24 cellular contexts compared by ENCODE assay signal in genomic region chr2:2587364-2587763, GRCh38.
DNase-seq lines count a peak whose midpoint lies in the region; ATAC-seq lines count a peak whose summit lies in the region.
"Had no signal": no experiment of that assay in that cellular context is flagged by ENCODE, and none has a peak within 500 bp of the region (broad histone marks: within the 10 kb centered on the region; RNA-seq: fewer than 3 reads in every experiment).

No MANE protein-coding gene starts in this region.

- H3K27ac Mint-ChIP-seq in activated naive CD8-positive, alpha-beta T cell treated with anti-CD3 and anti-CD28 coated beads for 36 hours: no peak overlapping the region
- H3K27ac Mint-ChIP-seq: CD4-positive, alpha-beta memory T cell had no signal

- H3K9ac ChIP-seq in mesendoderm (ENCODE audit: low read length): no peak overlapping the region
- H3K9ac ChIP-seq: BLaER1 treated with 17β-estradiol and CSF1 and Interleukin-3, amounts not matched to agents 10 nM and 100 nM; SK-N-SH had no signal

- H3K18ac ChIP-seq in mesendoderm (ENCODE audit: low read length): no peak overlapping the region

- no peak overlapping the region for H2BK5ac ChIP-seq in mesendoderm (ENCODE audit: low read length)

- H3K4me1 ChIP-seq in mesendoderm (ENCODE audit: control insufficient read depth, low read depth, low read length): no peaks in the 10 kb centered on the region
- H3K4me1 ChIP-seq: BLaER1 treated with 17β-estradiol and CSF1 and Interleukin-3, amounts not matched to agents 10 nM and 100 nM; Caco-2 had no signal

- no peak overlapping the region for H2BK15ac ChIP-seq in mesendoderm (replicated peaks; ENCODE audit: low read depth)

- no peak overlapping the region for H3K4me2 ChIP-seq in mesendoderm (ENCODE audit: low read length)
- H3K4me2 ChIP-seq: BLaER1 treated with 17β-estradiol and CSF1 and Interleukin-3, amounts not matched to agents 10 nM and 100 nM; SK-N-SH had no signal

- H3K23ac ChIP-seq in mesendoderm (ENCODE audit: low read length): no peak overlapping the region

- no peak for ATAC-seq in HG02852 (IDR thresholded peaks at IDR 0.05; ENCODE audit: unreplicated experiment)
- ATAC-seq: Panc1 had no signal

- no CpG with 5 or more reads among the region's 5 CpGs for WGBS in mesendoderm (ENCODE audit: extremely low coverage, insufficient coverage, low lambda C conversion rate)

- no peaks in the 10 kb centered on the region for H3K36me3 ChIP-seq in mesendoderm (ENCODE audit: control insufficient read depth, insufficient read depth, low read length)
- H3K36me3 ChIP-seq: BLaER1 treated with 17β-estradiol and CSF1 and Interleukin-3, amounts not matched to agents 10 nM and 100 nM had no signal

- H3K27ac ChIP-seq in mesendoderm (ENCODE audit: low read depth, low read length): no peak overlapping the region
- H3K27ac ChIP-seq: BLaER1 treated with 17β-estradiol and CSF1 and Interleukin-3, amounts not matched to agents 10 nM and 100 nM had no signal

- H3K4me1 Mint-ChIP-seq in activated naive CD8-positive, alpha-beta T cell treated with anti-CD3 and anti-CD28 coated beads for 36 hours: no peaks in the 10 kb centered on the region
- H3K4me1 Mint-ChIP-seq: CD4-positive, alpha-beta memory T cell had no signal

- no peaks in the 10 kb centered on the region for H3K79me2 ChIP-seq in mesendoderm (ENCODE audit: control insufficient read depth, insufficient read depth, low read length)

- no peaks in the 10 kb centered on the region for H3K36me3 Mint-ChIP-seq in activated naive CD8-positive, alpha-beta T cell treated with anti-CD3 and anti-CD28 coated beads for 36 hours
- H3K36me3 Mint-ChIP-seq: CD4-positive, alpha-beta memory T cell had no signal

- peak in 2 of 3 experiments; percentile 16 to 53 for DNase-seq in NCI-H1417 (lab: John Stamatoyannopoulos, UW)
- no peak for DNase-seq in NCI-H1417 treated with DMSO at 0.1 percent for 48 hours (lab: John Stamatoyannopoulos, UW)
- DNase-seq in D341Med (ENCODE audit: low spot score): peak; percentile 70
- peak; percentile 88 to 94 for DNase-seq in NCI-H524 (lab: John Stamatoyannopoulos, UW)
- peak; percentile 44 for DNase-seq in ecto neural progenitor cell (ENCODE audit: low spot score)
- no peak for DNase-seq in mesendoderm
- no peak for DNase-seq in activated naive CD8-positive, alpha-beta T cell treated with anti-CD3 and anti-CD28 coated beads for 36 hours
- DNase-seq: 8988T; Caco-2; CD4-positive, alpha-beta memory T cell; DMS153; GDM1; Karpas-422; MV-4-11; NCI-H1105 treated with DMSO at 0.1 percent for 48 hours; NCI-H2029; NCI-H2171 treated with DMSO at 0.1 percent for 48 hours; NCI-H446 treated with DMSO at 0.1 percent for 48 hours; SIG-M5; SK-N-SH; T-helper 2 cell had no signal

- no peak overlapping the region for H3K4me3 ChIP-seq in mesendoderm (ENCODE audit: low read length)
- H3K4me3 ChIP-seq: BLaER1 treated with 17β-estradiol and CSF1 and Interleukin-3, amounts not matched to agents 10 nM and 100 nM had no signal

- no peak overlapping the region for H2BK120ac ChIP-seq in mesendoderm (ENCODE audit: low read depth, low read length)

- H3K4ac ChIP-seq in mesendoderm (ENCODE audit: low read depth, low read length): no peak overlapping the region

- no peak overlapping the region for H4K8ac ChIP-seq in mesendoderm (ENCODE audit: low read depth, low read length)

- H4K5ac ChIP-seq in mesendoderm (ENCODE audit: low read length): no peak overlapping the region

- no peaks in the 10 kb centered on the region for H3K27me3 Mint-ChIP-seq in activated naive CD8-positive, alpha-beta T cell treated with anti-CD3 and anti-CD28 coated beads for 36 hours

- H3K9me3 Mint-ChIP-seq in activated naive CD8-positive, alpha-beta T cell treated with anti-CD3 and anti-CD28 coated beads for 36 hours: no peaks in the 10 kb centered on the region

- no peak overlapping the region for H2AK5ac ChIP-seq in mesendoderm (ENCODE audit: low read length)

- no peaks in the 10 kb centered on the region for H3K27me3 ChIP-seq in mesendoderm (ENCODE audit: insufficient read depth, low read length, poor library complexity)
- H3K27me3 ChIP-seq: BLaER1 treated with 17β-estradiol and CSF1 and Interleukin-3, amounts not matched to agents 10 nM and 100 nM had no signal

- no peaks in the 10 kb centered on the region for H3K79me1 ChIP-seq in mesendoderm (ENCODE audit: low read length)

- no peak overlapping the region for H3K56ac ChIP-seq in mesendoderm (ENCODE audit: low read length)

- no peak overlapping the region for H3K4me3 Mint-ChIP-seq in activated naive CD8-positive, alpha-beta T cell treated with anti-CD3 and anti-CD28 coated beads for 36 hours
- H3K4me3 Mint-ChIP-seq: CD4-positive, alpha-beta memory T cell had no signal

Comparison
In these comparisons a context has a peak if more than half of its experiments do, and no peak if none do; other contexts are left out.
1. DNase-seq: peak in NCI-H1417 (2 of 3), D341Med (single experiment), NCI-H524 (2 of 2) and ecto neural progenitor cell (single experiment); none in NCI-H1417 treated with DMSO at 0.1 percent for 48 hours (single experiment), mesendoderm (single experiment) and activated naive CD8-positive, alpha-beta T cell treated with anti-CD3 and anti-CD28 coated beads for 36 hours (single experiment).